Comparison of ENCODE assay signal across 9 cellular contexts in the genomic region with DNA sequence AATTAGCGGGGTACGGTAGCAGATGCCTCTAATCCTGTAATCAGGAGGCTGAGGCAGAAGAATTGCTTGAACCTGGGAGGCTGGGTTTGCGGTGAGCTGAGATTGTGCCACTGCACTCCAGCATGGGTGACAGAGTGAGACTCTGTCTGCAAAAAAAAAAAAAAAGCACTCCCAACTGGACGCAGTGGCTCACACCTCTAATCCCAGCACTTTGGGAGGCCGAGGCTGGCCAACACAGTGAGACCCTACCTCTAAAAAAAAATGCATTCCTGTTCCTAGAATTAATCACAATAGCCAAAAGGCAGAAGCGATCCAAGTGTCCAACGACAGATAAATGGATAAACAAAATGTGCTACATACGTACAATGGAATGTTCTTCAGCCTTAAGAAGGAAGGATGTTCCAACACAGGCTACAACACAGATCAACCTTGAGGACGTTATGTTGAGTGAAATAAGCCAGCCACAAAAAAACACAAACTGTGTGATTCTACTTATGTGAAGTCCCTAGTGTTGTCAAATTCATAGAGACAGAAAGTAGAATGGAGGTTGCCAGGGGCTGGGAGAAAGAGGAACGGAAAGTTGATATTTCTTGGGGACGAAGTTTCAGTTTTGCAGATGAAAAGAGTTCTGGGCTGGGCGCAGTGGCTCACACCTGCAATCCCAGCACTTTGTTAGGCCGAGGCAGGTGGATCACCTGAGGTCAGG. TPM values are rescaled to one million over a fixed set of nuclear protein-coding genes. Genes with fewer than 3 reads are reported as not detected.
DNase-seq lines count a peak whose midpoint lies in the region; ATAC-seq and FAIRE-seq lines count a peak whose summit lies in the region.
"Had no signal": no experiment of that assay in that cellular context is flagged by ENCODE, and none has a peak within 500 bp of the region (broad histone marks: within the 10 kb centered on the region; RNA-seq: fewer than 3 reads in every experiment).

No MANE protein-coding gene starts in this region.

- DNase-seq in CD4-positive, CD25-positive, alpha-beta regulatory T cell = no peak
- DNase-seq in activated naive CD8-positive, alpha-beta T cell treated with anti-CD3 and anti-CD28 coated beads, Interleukin-2, amount 50 U/mL, for 24 hours = no peak
- DNase-seq in OCI-M2 (lab: John Stamatoyannopoulos, UW; ENCODE audit: unreplicated experiment) = no peak
- no peak for DNase-seq in small intestine
- no peak for DNase-seq in NCI-H1436 treated with DMSO at 0.1 percent for 48 hours (lab: John Stamatoyannopoulos, UW)
- DNase-seq: heart right ventricle had no signal

- no peaks in the 10 kb centered on the region for H3K27me3 ChIP-seq in CD4-positive, CD25-positive, alpha-beta regulatory T cell (ENCODE audit: control insufficient read depth, insufficient read depth, low read length)
- H3K27me3 ChIP-seq in small intestine (ENCODE audit: control insufficient read depth in 2 of 2, insufficient read depth in 2 of 2, low read length in 2 of 2) = no peaks in the 10 kb centered on the region
- H3K27me3 ChIP-seq: heart right ventricle had no signal

- H3K27me3 Mint-ChIP-seq in CD4-positive, CD25-positive, alpha-beta regulatory T cell = no peaks in the 10 kb centered on the region
- no peaks in the 10 kb centered on the region for H3K27me3 Mint-ChIP-seq in IgD-negative memory B cell
- no peaks in the 10 kb centered on the region for H3K27me3 Mint-ChIP-seq in activated naive CD8-positive, alpha-beta T cell treated with anti-CD3 and anti-CD28 coated beads, Interleukin-2, amount 50 U/mL, for 24 hours

- FAIRE-seq in small intestine (lab: Jason Lieb, UNC) = no peak

- H3K36me3 Mint-ChIP-seq in CD4-positive, CD25-positive, alpha-beta regulatory T cell = peaks cover 29% of the 10 kb centered on the region
- peaks cover 4% of the 10 kb centered on the region for H3K36me3 Mint-ChIP-seq in IgD-negative memory B cell
- peaks cover 32% of the 10 kb centered on the region for H3K36me3 Mint-ChIP-seq in activated naive CD8-positive, alpha-beta T cell treated with anti-CD3 and anti-CD28 coated beads, Interleukin-2, amount 50 U/mL, for 24 hours (ENCODE audit: low read depth)

- H3K27ac Mint-ChIP-seq in CD4-positive, CD25-positive, alpha-beta regulatory T cell = peak overlapping the region; percentile 89 to 98 (median 96)
- H3K27ac Mint-ChIP-seq in IgD-negative memory B cell = peak overlapping the region; percentile 82 to 96 (median 93)
- H3K27ac Mint-ChIP-seq in activated naive CD8-positive, alpha-beta T cell treated with anti-CD3 and anti-CD28 coated beads, Interleukin-2, amount 50 U/mL, for 24 hours = peak overlapping the region; percentile 85

- H3K4me1 ChIP-seq in CD4-positive, CD25-positive, alpha-beta regulatory T cell (ENCODE audit: control insufficient read depth, insufficient read depth, low read length, poor library complexity, severe bottlenecking) = peaks cover 90% of the 10 kb centered on the region
- H3K4me1 ChIP-seq in small intestine (ENCODE audit: control insufficient read depth in 2 of 2, insufficient read depth in 1 of 2, low read depth in 1 of 2, low read length in 1 of 2) = no peaks in the 10 kb centered on the region

- H3K4me1 Mint-ChIP-seq in CD4-positive, CD25-positive, alpha-beta regulatory T cell = peaks cover 10 to 85% (median 46%) of the 10 kb centered on the region in 4 donors
- H3K4me1 Mint-ChIP-seq in IgD-negative memory B cell = peaks cover 12 to 36% (median 26%) of the 10 kb centered on the region in 3 donors
- peaks cover 71% of the 10 kb centered on the region for H3K4me1 Mint-ChIP-seq in activated naive CD8-positive, alpha-beta T cell treated with anti-CD3 and anti-CD28 coated beads, Interleukin-2, amount 50 U/mL, for 24 hours

- H3K36me3 ChIP-seq in CD4-positive, CD25-positive, alpha-beta regulatory T cell (ENCODE audit: control insufficient read depth, insufficient read depth, low read length) = peaks cover 50% of the 10 kb centered on the region
- H3K36me3 ChIP-seq in small intestine (ENCODE audit: control insufficient read depth in 2 of 2, insufficient read depth in 2 of 2, low read length in 2 of 2) = no peaks in the 10 kb centered on the region

- no peaks in the 10 kb centered on the region for H3K9me3 ChIP-seq in CD4-positive, CD25-positive, alpha-beta regulatory T cell (ENCODE audit: control insufficient read depth in 2 of 2, low read length in 2 of 2)
- H3K9me3 ChIP-seq in small intestine (ENCODE audit: control insufficient read depth, low read depth) = no peaks in the 10 kb centered on the region
- H3K9me3 ChIP-seq: heart right ventricle had no signal

- H3K9me3 Mint-ChIP-seq in CD4-positive, CD25-positive, alpha-beta regulatory T cell = no peaks in the 10 kb centered on the region
- no peaks in the 10 kb centered on the region for H3K9me3 Mint-ChIP-seq in IgD-negative memory B cell
- no peaks in the 10 kb centered on the region for H3K9me3 Mint-ChIP-seq in activated naive CD8-positive, alpha-beta T cell treated with anti-CD3 and anti-CD28 coated beads, Interleukin-2, amount 50 U/mL, for 24 hours

- peak overlapping the region; percentile 64 to 97 (median 86) for H3K4me3 Mint-ChIP-seq in CD4-positive, CD25-positive, alpha-beta regulatory T cell
- H3K4me3 Mint-ChIP-seq in IgD-negative memory B cell = peak overlapping the region; percentile 22 to 90 (median 58)
- peak overlapping the region; percentile 16 for H3K4me3 Mint-ChIP-seq in activated naive CD8-positive, alpha-beta T cell treated with anti-CD3 and anti-CD28 coated beads, Interleukin-2, amount 50 U/mL, for 24 hours

- WGBS in small intestine, 3 donors = 71 to 77% (median 74%) methylated on average over 13 of the region's 13 CpGs

- H3K4me3 ChIP-seq in CD4-positive, CD25-positive, alpha-beta regulatory T cell (ENCODE audit: low read depth, low read length) = no peak overlapping the region
- H3K4me3 ChIP-seq in small intestine (ENCODE audit: low read depth in 1 of 2, low read length in 2 of 2) = no peak overlapping the region
- H3K4me3 ChIP-seq: heart right ventricle had no signal

- no peak for ATAC-seq in CD4-positive, CD25-positive, alpha-beta regulatory T cell (ENCODE audit: low read depth in 2 of 2)
- ATAC-seq in GM18868 (IDR thresholded peaks at IDR 0.05; ENCODE audit: unreplicated experiment) (peak; percentile 66), HG03469 (IDR thresholded peaks at IDR 0.05; ENCODE audit: unreplicated experiment) (no peak)
- no peak for ATAC-seq in activated naive CD8-positive, alpha-beta T cell treated with anti-CD3 and anti-CD28 coated beads, Interleukin-2, amount 50 U/mL, for 24 hours
- ATAC-seq: heart right ventricle had no signal

- peak overlapping the region; percentile 55 for H3K27ac ChIP-seq in CD4-positive, CD25-positive, alpha-beta regulatory T cell (ENCODE audit: insufficient read depth, low read length, poor library complexity, severe bottlenecking)
- no peak overlapping the region for H3K27ac ChIP-seq in small intestine (ENCODE audit: low read depth in 1 of 2, low read length in 1 of 2)

RNA-seq across cellular contexts. Expression of gene FAM78A, which starts 13.8 kb away (rescaled TPM):
- 95.6 TPM for total RNA-seq in CD4-positive, CD25-positive, alpha-beta regulatory T cell
- 10 to 100 TPM; 16.6 to 23.0 (median 17.7) TPM for polyA plus RNA-seq in CD4-positive, CD25-positive, alpha-beta regulatory T cell
- polyA plus RNA-seq in IgD-negative memory B cell = 18.3 TPM
- 1 to 10 TPM in 2 of 3 donors, under 1 TPM in 1; 0.89 to 3.2 (median 1.9) TPM for polyA plus RNA-seq in small intestine

RNA-seq across cellular contexts. Expression of gene PLPP7, which starts 27.0 kb away (rescaled TPM):
- not detected for total RNA-seq in CD4-positive, CD25-positive, alpha-beta regulatory T cell
- polyA plus RNA-seq in CD4-positive, CD25-positive, alpha-beta regulatory T cell = not detected
- polyA plus RNA-seq in IgD-negative memory B cell (1.7 TPM), small intestine (1 to 10 TPM in 1 of 3 donors, under 1 TPM in 1, not detected in 1; 0.54 to 1.9 TPM)

Comparison
In these comparisons a context has a peak if more than half of its experiments do, and no peak if none do; other contexts are left out.
1. H3K4me3 Mint-ChIP-seq: peak in every context shown above with its lines; median percentile 86 in CD4-positive, CD25-positive, alpha-beta regulatory T cell; 58 in IgD-negative memory B cell; 16 in activated naive CD8-positive, alpha-beta T cell treated with anti-CD3 and anti-CD28 coated beads, Interleukin-2, amount 50 U/mL, for 24 hours.